ENCODE assay signal across 1 cellular context in genomic region chr14:94638330-94638729, GRCh38.
TF ChIP-seq lines count a peak whose summit lies in the region.

No MANE protein-coding gene starts in this region.

TF ChIP-seq in H1, 55 proteins besides CTCF, POLR2A, EP300 and RAD21:
- TF ChIP-seq TEAD4 (IDR thresholded peaks at IDR 0.05; ENCODE audit: low read depth, low read length) (no peak), CHD7 (IDR thresholded peaks at IDR 0.05; ENCODE audit: insufficient replicate concordance, low read length) (no peak), SUZ12 (IDR thresholded peaks at IDR 0.05; ENCODE audit: low read length) (no peak), EGR1 (IDR thresholded peaks at IDR 0.05; ENCODE audit: borderline replicate concordance, low read depth, low read length) (no peak), ATF2 (IDR thresholded peaks at IDR 0.05; ENCODE audit: low read length) (no peak), CTBP2 (IDR thresholded peaks at IDR 0.05; ENCODE audit: borderline replicate concordance, insufficient read depth, insufficient read length, low read length) (no peak), HDAC2 (IDR thresholded peaks at IDR 0.05; ENCODE audit: borderline replicate concordance in 1 of 2, low read depth in 2 of 2, low read length in 2 of 2) (no peak), SP2 (IDR thresholded peaks at IDR 0.05; ENCODE audit: low read length) (no peak), FOSL1 (IDR thresholded peaks at IDR 0.05; ENCODE audit: insufficient read depth, low read depth, low read length) (no peak), YY1 (IDR thresholded peaks at IDR 0.05; ENCODE audit: low read depth, low read length) (no peak)
